29 cellular contexts compared by ENCODE assay signal in genomic region chr7:35718047-35718446, GRCh38.
"Had no signal": no experiment of that assay in that cellular context is flagged by ENCODE, and none has a peak within 500 bp of the region (broad histone marks: within the 10 kb centered on the region; RNA-seq: fewer than 3 reads in every experiment).

No MANE protein-coding gene starts in this region.

- H3K9me3 ChIP-seq: body of pancreas, esophagus squamous epithelium, lower lobe of right lung, mucosa of descending colon, neutrophil, SK-N-SH, stomach, testis, transverse colon had no signal

- H3K27ac ChIP-seq: body of pancreas, cardiac muscle cell, epithelial cell of prostate, esophagus squamous epithelium, lower lobe of right lung, neutrophil, skin epidermis, VCaP had no signal

- H3K27me3 ChIP-seq: body of pancreas, cardiac muscle cell, esophagus squamous epithelium, neutrophil, stomach, testis, transverse colon had no signal

- H3K4me1 ChIP-seq: testis had no signal

- H3K4me3 ChIP-seq: body of pancreas, cardiac muscle cell, esophagus squamous epithelium, mucosa of descending colon, skin epidermis, stomach, testis, transverse colon had no signal

- DNase-seq: activated CD4-positive, alpha-beta T cell treated with anti-CD3 and anti-CD28 coated beads for 4 hours; activated CD4-positive, alpha-beta T cell treated with anti-CD3 and anti-CD28 coated beads, Interleukin-2, amount 50 U/mL, for 4 hours; activated naive CD4-positive, alpha-beta T cell; activated T-cell treated with anti-CD3 and anti-CD28 coated beads for 4 hours; activated T-cell treated with anti-CD3 and anti-CD28 coated beads, Interleukin-2, amount 50 U/mL, for 72 hours; aorta; body of pancreas; effector CD4-positive, alpha-beta T cell; esophagus squamous epithelium; glutamatergic neuron; immature natural killer cell; lower lobe of right lung; mucosa of descending colon; nephron progenitor cell; SK-N-SH; stimulated activated CD4-positive, alpha-beta T cell treated with anti-CD3 and anti-CD28 coated beads, Interleukin-4, amount 100 ng/mL, for 24 hours; stomach; SW 1271; T-helper 9 cell; testis; transverse colon had no signal

- ATAC-seq: activated T-cell treated with anti-CD3 and anti-CD28 coated beads, Interleukin-2, amount 50 U/mL, for 72 hours; body of pancreas; left lobe of liver; lower lobe of right lung; mucosa of descending colon; sciatic nerve; stimulated activated effector memory CD8-positive, alpha-beta T cell treated with anti-CD3 and anti-CD28 coated beads, Interleukin-12 subunit alpha, Interleukin-12 subunit beta, amount 100 ng/mL, for 72 hours had no signal

- H3K36me3 ChIP-seq: cardiac muscle cell, esophagus squamous epithelium, lower lobe of right lung, neutrophil, stomach, transverse colon had no signal

- H3K9ac ChIP-seq: SK-N-SH had no signal
